Comparison of ENCODE assay signal across 8 cellular contexts in the genomic region with DNA sequence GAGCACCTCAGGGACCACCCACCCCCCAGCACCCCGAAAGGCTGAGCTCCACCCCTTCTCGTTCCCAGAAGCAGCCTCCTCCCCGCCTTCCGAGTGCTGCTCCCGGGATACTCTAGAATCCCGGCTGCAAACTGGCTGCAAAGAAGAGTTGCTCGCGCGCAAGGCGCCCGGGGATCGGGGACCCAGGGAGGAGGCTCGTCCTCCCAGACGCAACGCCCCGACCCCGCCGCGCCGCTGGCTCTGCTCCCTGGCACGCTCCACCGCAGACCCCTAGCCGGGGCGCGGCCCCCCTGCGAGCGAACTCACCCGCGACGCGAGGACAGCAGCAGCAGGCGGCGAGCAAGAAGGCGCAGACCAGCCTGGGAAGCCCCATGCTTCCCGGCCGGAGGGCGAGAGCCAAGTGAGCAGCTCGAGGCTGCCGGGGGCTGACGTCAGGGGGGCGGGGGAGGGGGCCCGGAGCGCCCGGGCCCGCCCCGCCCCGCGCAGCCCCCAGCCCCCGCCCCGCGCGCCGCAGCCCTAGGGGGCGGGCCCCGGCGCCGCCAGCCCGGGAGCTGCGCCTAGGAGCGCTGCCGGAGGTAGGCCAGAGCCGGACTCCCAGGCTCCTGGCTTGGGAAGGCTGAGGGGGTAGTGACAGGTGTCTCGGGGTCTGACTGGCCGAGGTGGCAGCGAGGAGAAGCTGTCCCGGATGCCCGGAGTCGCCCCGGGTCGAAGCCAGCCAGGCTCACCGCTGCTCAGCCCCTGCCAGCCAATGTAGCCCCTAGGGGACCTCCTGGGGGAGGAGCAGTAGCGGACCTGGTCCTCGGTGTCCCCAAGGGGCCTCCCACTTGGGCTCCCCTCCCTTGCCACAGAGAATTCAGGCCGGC. TPM values are rescaled to one million over a fixed set of nuclear protein-coding genes. Genes with fewer than 3 reads are reported as not detected.
A peak's percentile ranks its signal among the peaks of the same experiment; 100 is the strongest.
DNase-seq lines count a peak whose midpoint lies in the region; ATAC-seq, FAIRE-seq and TF ChIP-seq lines count a peak whose summit lies in the region.

A gene with protein sequence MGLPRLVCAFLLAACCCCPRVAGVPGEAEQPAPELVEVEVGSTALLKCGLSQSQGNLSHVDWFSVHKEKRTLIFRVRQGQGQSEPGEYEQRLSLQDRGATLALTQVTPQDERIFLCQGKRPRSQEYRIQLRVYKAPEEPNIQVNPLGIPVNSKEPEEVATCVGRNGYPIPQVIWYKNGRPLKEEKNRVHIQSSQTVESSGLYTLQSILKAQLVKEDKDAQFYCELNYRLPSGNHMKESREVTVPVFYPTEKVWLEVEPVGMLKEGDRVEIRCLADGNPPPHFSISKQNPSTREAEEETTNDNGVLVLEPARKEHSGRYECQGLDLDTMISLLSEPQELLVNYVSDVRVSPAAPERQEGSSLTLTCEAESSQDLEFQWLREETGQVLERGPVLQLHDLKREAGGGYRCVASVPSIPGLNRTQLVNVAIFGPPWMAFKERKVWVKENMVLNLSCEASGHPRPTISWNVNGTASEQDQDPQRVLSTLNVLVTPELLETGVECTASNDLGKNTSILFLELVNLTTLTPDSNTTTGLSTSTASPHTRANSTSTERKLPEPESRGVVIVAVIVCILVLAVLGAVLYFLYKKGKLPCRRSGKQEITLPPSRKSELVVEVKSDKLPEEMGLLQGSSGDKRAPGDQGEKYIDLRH (minus strand): TSS at position 402 of the 863 bp plus-strand sequence. CDS start 29 bp downstream, at position 373.

- no peak for ATAC-seq in CD4-positive, alpha-beta T cell (ENCODE audit: poor library complexity)
- ATAC-seq in activated CD8-positive, alpha-beta T cell treated with anti-CD3 and anti-CD28 coated beads, Interleukin-2, amount 10 ng/mL, durations not matched to agents 7 days and 5 days: no peak
- no peak for ATAC-seq in GM18873 (IDR thresholded peaks at IDR 0.05; ENCODE audit: low FRiP score, unreplicated experiment)
- no peak for ATAC-seq in HG03159 (IDR thresholded peaks at IDR 0.05; ENCODE audit: unreplicated experiment)

- CTCF ChIA-PET in CD4-positive, alpha-beta T cell (lab: Charles Lee): interaction anchor here (1.1 to 2.2 kb wide), 3 partner anchors 21 to 112 kb away, joined by 3 to 6 read pairs (median 6); no protein-coding TSS in a partner anchor
- CTCF ChIA-PET in activated CD8-positive, alpha-beta T cell treated with anti-CD3 and anti-CD28 coated beads, Interleukin-2, amount 10 ng/mL, durations not matched to agents 7 days and 5 days (lab: Charles Lee): interaction anchor here (1.0 to 1.6 kb wide), 3 partner anchors 10 to 111 kb away, joined by 3 to 6 read pairs (median 3); partner anchors contain the start of gene CBL

- no peaks in the 10 kb centered on the region for H3K36me3 Mint-ChIP-seq in CD4-positive, alpha-beta T cell (ENCODE audit: low read depth)
- no peaks in the 10 kb centered on the region for H3K36me3 Mint-ChIP-seq in activated CD8-positive, alpha-beta T cell treated with anti-CD3 and anti-CD28 coated beads, Interleukin-2, amount 10 ng/mL, durations not matched to agents 7 days and 5 days (ENCODE audit: low read depth)

- FAIRE-seq in HTR-8/SVneo (lab: Jason Lieb, UNC): peak; percentile 23

- H3K27me3 ChIP-seq in CD4-positive, alpha-beta T cell (ENCODE audit: control insufficient read depth, insufficient read depth, low read length): peaks cover 33% of the 10 kb centered on the region
- no peaks in the 10 kb centered on the region for H3K27me3 ChIP-seq in ovary

- no peaks in the 10 kb centered on the region for H3K36me3 ChIP-seq in ovary

- WGBS in ovary, 3 donors: 3 to 4% (median 3%) methylated on average over 36 to 74 of the region's 74 CpGs

- no peak within 1 kb of the TSS for H3K27ac Mint-ChIP-seq in CD4-positive, alpha-beta T cell
- no peak within 1 kb of the TSS for H3K27ac Mint-ChIP-seq in activated CD8-positive, alpha-beta T cell treated with anti-CD3 and anti-CD28 coated beads, Interleukin-2, amount 10 ng/mL, durations not matched to agents 7 days and 5 days

- H3K9me3 ChIP-seq in CD4-positive, alpha-beta T cell (ENCODE audit: control insufficient read depth, low read length): no peaks in the 10 kb centered on the region
- no peaks in the 10 kb centered on the region for H3K9me3 ChIP-seq in ovary

- TF ChIP-seq CTCF in CD4-positive, alpha-beta T cell (IDR thresholded peaks at IDR 0.05): no peak
- TF ChIP-seq CTCF in ovary (IDR thresholded peaks at IDR 0.05): no peak

- peaks cover 41% of the 10 kb centered on the region for H3K27me3 Mint-ChIP-seq in CD4-positive, alpha-beta T cell
- H3K27me3 Mint-ChIP-seq in activated CD8-positive, alpha-beta T cell treated with anti-CD3 and anti-CD28 coated beads, Interleukin-2, amount 10 ng/mL, durations not matched to agents 7 days and 5 days (ENCODE audit: low read depth): peaks cover 19% of the 10 kb centered on the region

- intact Hi-C loops in CD4-positive, alpha-beta T cell (cut with DNase I, micrococcal nuclease): no loop called here
- intact Hi-C loops in ovary (cut with DNase I): loop anchor here (5.0 to 10.0 kb wide), 3 partner anchors 102 to 112 kb away; partner anchors contain the start of gene CBL (in 3 of the 4)

- H3K4me3 Mint-ChIP-seq in CD4-positive, alpha-beta T cell: peak within 1 kb of the TSS; percentile 76
- peak within 1 kb of the TSS; percentile 50 for H3K4me3 Mint-ChIP-seq in activated CD8-positive, alpha-beta T cell treated with anti-CD3 and anti-CD28 coated beads, Interleukin-2, amount 10 ng/mL, durations not matched to agents 7 days and 5 days

- peaks cover 18% of the 10 kb centered on the region for H3K4me1 Mint-ChIP-seq in CD4-positive, alpha-beta T cell (ENCODE audit: low read depth)
- H3K4me1 Mint-ChIP-seq in activated CD8-positive, alpha-beta T cell treated with anti-CD3 and anti-CD28 coated beads, Interleukin-2, amount 10 ng/mL, durations not matched to agents 7 days and 5 days (ENCODE audit: low read depth): peaks cover 42% of the 10 kb centered on the region

- no peaks in the 10 kb centered on the region for H3K9me3 Mint-ChIP-seq in CD4-positive, alpha-beta T cell
- H3K9me3 Mint-ChIP-seq in activated CD8-positive, alpha-beta T cell treated with anti-CD3 and anti-CD28 coated beads, Interleukin-2, amount 10 ng/mL, durations not matched to agents 7 days and 5 days (ENCODE audit: insufficient read depth): no peaks in the 10 kb centered on the region

- POLR2A ChIA-PET in CD4-positive, alpha-beta T cell (lab: Charles Lee): interaction anchor here (3.2 kb wide), 1 partner anchor 10 kb away, joined by 15 read pairs; no protein-coding TSS in a partner anchor
- POLR2A ChIA-PET in activated CD8-positive, alpha-beta T cell treated with anti-CD3 and anti-CD28 coated beads, Interleukin-2, amount 10 ng/mL, durations not matched to agents 7 days and 5 days (lab: Charles Lee): no interaction called here

- DNase-seq in CD4-positive, alpha-beta T cell: no peak
- DNase-seq in HTR-8/SVneo (ENCODE audit: insufficient read length, low spot score): peak; percentile 68
- no peak for DNase-seq in activated CD8-positive, alpha-beta T cell treated with anti-CD3 and anti-CD28 coated beads, Interleukin-2, amount 10 ng/mL, durations not matched to agents 7 days and 5 days
- peak; percentile 76 for DNase-seq in glomerular visceral epithelial cell (ENCODE audit: extremely low spot score)
- DNase-seq in ovary: peak in 3 of 5 donors; percentile 54 to 69 (median 55)
- DNase-seq in NK-92 (lab: John Stamatoyannopoulos, UW; ENCODE audit: unreplicated experiment): no peak

- TF ChIP-seq EP300 in ovary (IDR thresholded peaks at IDR 0.05): no peak

- no peak for TF ChIP-seq POLR2A in ovary (IDR thresholded peaks at IDR 0.05)

- H3K4me3 ChIP-seq in ovary: peak within 1 kb of the TSS; percentile 51

- H3K27ac ChIP-seq in CD4-positive, alpha-beta T cell (ENCODE audit: low read depth, low read length): no peak within 1 kb of the TSS
- peak within 1 kb of the TSS; percentile 64 to 76 for H3K27ac ChIP-seq in ovary

- H3K4me1 ChIP-seq in ovary (ENCODE audit: insufficient read depth): peaks cover 17% of the 10 kb centered on the region

RNA-seq across cellular contexts. Expression of the gene that starts here (rescaled TPM):
- 10 to 100 TPM; 16.0 to 16.5 TPM for total RNA-seq in CD4-positive, alpha-beta T cell
- 1 to 10 TPM; 2.9 to 4.4 TPM for total RNA-seq in activated CD8-positive, alpha-beta T cell treated with anti-CD3 and anti-CD28 coated beads, Interleukin-2, amount 10 ng/mL, durations not matched to agents 7 days and 5 days
- total RNA-seq in ovary: 100 to 1,000 TPM in 2 of 7 donors, 10 to 100 TPM in 5; 34.6 to 121 (median 45.7) TPM
- 100 to 1,000 TPM in 1 of 2 donors, 10 to 100 TPM in 1; 89.9 to 119 TPM for polyA plus RNA-seq in ovary

Comparison
In these comparisons a context has a peak if more than half of its experiments do, and no peak if none do; other contexts are left out.
1. DNase-seq: peak in HTR-8/SVneo (single experiment), glomerular visceral epithelial cell (single experiment) and ovary (3 of 5); none in CD4-positive, alpha-beta T cell (0 of 10), activated CD8-positive, alpha-beta T cell treated with anti-CD3 and anti-CD28 coated beads, Interleukin-2, amount 10 ng/mL, durations not matched to agents 7 days and 5 days (single experiment) and NK-92 (single experiment).
2. intact Hi-C loops: an anchor here in ovary (5.0 to 10.0 kb wide); none called in CD4-positive, alpha-beta T cell.